8 cellular contexts compared by ENCODE assay signal in genomic region chr12:67592228-67593011, GRCh38.
DNase-seq lines count a peak whose midpoint lies in the region; ATAC-seq lines count a peak whose summit lies in the region.

No MANE protein-coding gene starts in this region.

- peak overlapping the region; percentile 93 to 94 for H3K27ac Mint-ChIP-seq in stimulated activated naive CD8-positive, alpha-beta T cell treated with anti-CD3 and anti-CD28 coated beads, Interleukin-15, amount 100 ng/mL, for 72 hours

- peak; percentile 95 for ATAC-seq in GM18867 (IDR thresholded peaks at IDR 0.05; ENCODE audit: unreplicated experiment)
- peak; percentile 73 for ATAC-seq in HG03103 (IDR thresholded peaks at IDR 0.05; ENCODE audit: low read depth, unreplicated experiment)
- peak; percentile 81 for ATAC-seq in stimulated activated naive CD8-positive, alpha-beta T cell treated with anti-CD3 and anti-CD28 coated beads, Interleukin-15, amount 100 ng/mL, for 72 hours

- H3K27me3 Mint-ChIP-seq in stimulated activated naive CD8-positive, alpha-beta T cell treated with anti-CD3 and anti-CD28 coated beads, Interleukin-15, amount 100 ng/mL, for 72 hours = no peaks in the 10 kb centered on the region

- peak overlapping the region; percentile 62 to 64 for H3K4me3 Mint-ChIP-seq in stimulated activated naive CD8-positive, alpha-beta T cell treated with anti-CD3 and anti-CD28 coated beads, Interleukin-15, amount 100 ng/mL, for 72 hours

- H3K4me1 Mint-ChIP-seq in stimulated activated naive CD8-positive, alpha-beta T cell treated with anti-CD3 and anti-CD28 coated beads, Interleukin-15, amount 100 ng/mL, for 72 hours = peaks cover 51% of the 10 kb centered on the region

- DNase-seq in AG08396 (ENCODE audit: low spot score) = peak; percentile 23
- peak; percentile 79 for DNase-seq in RPMI8226
- DNase-seq in fibroblast of the conjunctiva (ENCODE audit: low read depth) = peak; percentile 43
- peak in 1 of 2 donors; percentile 18 for DNase-seq in stimulated activated naive CD8-positive, alpha-beta T cell treated with anti-CD3 and anti-CD28 coated beads, Interleukin-15, amount 100 ng/mL, for 72 hours
- no peak for DNase-seq in DMS114 treated with DMSO at 0.1 percent for 48 hours (lab: John Stamatoyannopoulos, UW; ENCODE audit: unreplicated experiment)
- DNase-seq in stimulated activated naive CD4-positive, alpha-beta T cell treated with Interleukin-2 at 50 U/mL for 16 hours (lab: John Stamatoyannopoulos, UW) = no peak

- H3K9me3 Mint-ChIP-seq in stimulated activated naive CD8-positive, alpha-beta T cell treated with anti-CD3 and anti-CD28 coated beads, Interleukin-15, amount 100 ng/mL, for 72 hours = peaks cover 6 to 8% of the 10 kb centered on the region in 2 donors

Comparison
In these comparisons a context has a peak if more than half of its experiments do, and no peak if none do; other contexts are left out.
1. DNase-seq: peak in AG08396 (single experiment), RPMI8226 (single experiment) and fibroblast of the conjunctiva (single experiment); none in DMS114 treated with DMSO at 0.1 percent for 48 hours (single experiment) and stimulated activated naive CD4-positive, alpha-beta T cell treated with Interleukin-2 at 50 U/mL for 16 hours (single experiment).
2. Peak in every context shown above with its lines, with median percentiles within 50 percentile points of each other: ATAC-seq.